Comparison of ENCODE assay signal across 19 cellular contexts in the genomic region with DNA sequence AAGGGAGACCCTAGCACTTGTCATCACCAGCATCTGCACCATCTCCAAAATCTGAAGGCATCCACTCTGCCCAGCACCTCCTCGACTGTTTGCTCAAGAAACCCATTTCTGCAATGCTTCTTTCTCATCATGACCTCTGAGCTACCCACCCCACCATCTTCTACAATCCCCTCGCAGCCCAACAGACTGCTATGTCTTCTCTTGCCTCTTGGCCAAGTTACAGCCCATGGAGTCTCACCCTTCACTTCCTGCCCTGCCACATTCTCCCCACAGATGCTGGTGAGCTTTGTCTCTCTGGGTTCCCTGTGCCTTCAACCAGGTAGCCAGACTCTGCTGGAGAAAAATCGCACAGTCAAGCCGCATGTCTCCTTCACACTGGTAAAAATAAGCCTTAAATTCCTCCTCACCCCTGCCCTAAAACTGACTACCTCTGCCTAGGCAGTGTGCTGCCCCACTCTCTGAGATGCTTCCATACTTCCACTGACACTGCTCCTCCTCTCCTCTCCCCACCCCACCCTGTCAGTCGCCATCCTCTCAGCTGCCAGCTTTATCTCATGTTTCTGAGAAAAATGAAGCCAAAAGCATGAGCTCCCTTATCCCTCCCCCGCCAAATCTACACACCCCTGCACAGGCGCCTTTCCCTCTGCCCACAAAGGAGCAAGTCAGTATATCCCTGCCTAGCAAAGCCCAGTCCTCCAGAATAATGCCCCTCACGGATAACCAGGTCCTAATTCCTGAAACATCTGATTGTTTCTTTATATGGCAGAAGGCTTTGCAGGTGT.
"Had no signal": no experiment of that assay in that cellular context is flagged by ENCODE, and none has a peak within 500 bp of the region (broad histone marks: within the 10 kb centered on the region; RNA-seq: fewer than 3 reads in every experiment).

No MANE protein-coding gene starts in this region.

- DNase-seq: activated CD4-positive, alpha-beta memory T cell treated with anti-CD3 and anti-CD28 coated beads for 36 hours; activated CD4-positive, alpha-beta T cell treated with anti-CD3 and anti-CD28 coated beads for 48 hours; activated naive CD4-positive, alpha-beta T cell treated with anti-CD3 and anti-CD28 coated beads for 36 hours; activated naive CD8-positive, alpha-beta T cell treated with anti-CD3 and anti-CD28 coated beads, Interleukin-2, amount 10 ng/mL, durations not matched to agents 7 days and 5 days; activated T-cell treated with anti-CD3 and anti-CD28 coated beads, Interleukin-2, amount 50 U/mL, for 48 hours; amniotic stem cell; cerebellar nuclear complex; foreskin keratinocyte; kidney glomerular epithelial cell; left ventricle myocardium superior; midbrain; natural killer cell; retina; stimulated activated CD4-positive, alpha-beta T cell treated with anti-CD3 and anti-CD28 coated beads, Interleukin-4, amount 100 ng/mL, for 1 hour; stimulated activated naive CD4-positive, alpha-beta T cell treated with Interleukin-2 at 50 U/mL for 16 hours; T-helper 9 cell; upper lobe of right lung had no signal

- H3K36me3 ChIP-seq: breast epithelium, upper lobe of right lung had no signal

- ATAC-seq: foreskin keratinocyte, natural killer cell, upper lobe of right lung had no signal

- H3K4me3 ChIP-seq: breast epithelium, coronary artery, upper lobe of right lung had no signal

- H3K9me3 ChIP-seq: breast epithelium, upper lobe of right lung had no signal

- H3K27ac ChIP-seq: breast epithelium, coronary artery, foreskin keratinocyte, upper lobe of right lung had no signal

- H3K27me3 ChIP-seq: breast epithelium, upper lobe of right lung had no signal

- H3K4me1 ChIP-seq: breast epithelium, foreskin keratinocyte had no signal
